In genomic region chr10:122142652-122143237, GRCh38 we compare ENCODE assay signal across 8 cellular contexts.
DNase-seq lines count a peak whose midpoint lies in the region; ATAC-seq and TF ChIP-seq lines count a peak whose summit lies in the region.

No MANE protein-coding gene starts in this region.

- H3K9me3 ChIP-seq in MG63, result no peaks in the 10 kb centered on the region

- peak; percentile 98 for TF ChIP-seq CTCF in C4-2B (conservative IDR thresholded peaks at IDR 0.05)

- peaks cover 10% of the 10 kb centered on the region for H3K36me3 ChIP-seq in MG63

- H3K9me3 Mint-ChIP-seq in activated T-cell treated with anti-CD3 and anti-CD28 coated beads, Interleukin-2, amount 50 U/mL, for 24 hours, result peaks cover 4% of the 10 kb centered on the region

- no peak overlapping the region for H3K27ac Mint-ChIP-seq in activated T-cell treated with anti-CD3 and anti-CD28 coated beads, Interleukin-2, amount 50 U/mL, for 24 hours

- H3K4me1 Mint-ChIP-seq in activated T-cell treated with anti-CD3 and anti-CD28 coated beads, Interleukin-2, amount 50 U/mL, for 24 hours (ENCODE audit: low read depth), result no peaks in the 10 kb centered on the region

- peaks cover 7% of the 10 kb centered on the region for H3K27me3 Mint-ChIP-seq in activated T-cell treated with anti-CD3 and anti-CD28 coated beads, Interleukin-2, amount 50 U/mL, for 24 hours

- H3K27me3 ChIP-seq in MG63, result no peaks in the 10 kb centered on the region

- DNase-seq in HT1080 (ENCODE audit: low read depth), result peak; percentile 37
- peak; percentile 49 for DNase-seq in activated T-cell treated with anti-CD3 and anti-CD28 coated beads, Interleukin-2, amount 50 U/mL, for 24 hours
- peak; percentile 65 for DNase-seq in left ventricle myocardium superior
- DNase-seq in stimulated activated CD4-positive, alpha-beta T cell treated with anti-CD3 and anti-CD28 coated beads, Interleukin-1b, Interleukin-23, amount 100 ng/mL, for 4 hours (ENCODE audit: low read depth in 2 of 2), result peak; percentile 10 to 31
- no peak for DNase-seq in MG63
- no peak for DNase-seq in NCI-H187 treated with DMSO at 0.1 percent for 48 hours (lab: John Stamatoyannopoulos, UW)

- intact Hi-C loops in left ventricle myocardium superior (cut with micrococcal nuclease), result no loop called here

- H3K4me3 Mint-ChIP-seq in activated T-cell treated with anti-CD3 and anti-CD28 coated beads, Interleukin-2, amount 50 U/mL, for 24 hours, result no peak overlapping the region

- no peak overlapping the region for H3K4me3 ChIP-seq in MG63

- ATAC-seq in left ventricle myocardium superior (no peak), HG02759 (IDR thresholded peaks at IDR 0.05; ENCODE audit: unreplicated experiment) (no peak)

- H3K36me3 Mint-ChIP-seq in activated T-cell treated with anti-CD3 and anti-CD28 coated beads, Interleukin-2, amount 50 U/mL, for 24 hours (ENCODE audit: low read depth), result no peaks in the 10 kb centered on the region

- no peak overlapping the region for H3K27ac ChIP-seq in C4-2B

Comparison
In these comparisons a context has a peak if more than half of its experiments do, and no peak if none do; other contexts are left out.
1. DNase-seq: peak in HT1080 (single experiment), activated T-cell treated with anti-CD3 and anti-CD28 coated beads, Interleukin-2, amount 50 U/mL, for 24 hours (single experiment), left ventricle myocardium superior (single experiment) and stimulated activated CD4-positive, alpha-beta T cell treated with anti-CD3 and anti-CD28 coated beads, Interleukin-1b, Interleukin-23, amount 100 ng/mL, for 4 hours (2 of 2); none in MG63 (single experiment) and NCI-H187 treated with DMSO at 0.1 percent for 48 hours (single experiment).